In the genomic region with DNA sequence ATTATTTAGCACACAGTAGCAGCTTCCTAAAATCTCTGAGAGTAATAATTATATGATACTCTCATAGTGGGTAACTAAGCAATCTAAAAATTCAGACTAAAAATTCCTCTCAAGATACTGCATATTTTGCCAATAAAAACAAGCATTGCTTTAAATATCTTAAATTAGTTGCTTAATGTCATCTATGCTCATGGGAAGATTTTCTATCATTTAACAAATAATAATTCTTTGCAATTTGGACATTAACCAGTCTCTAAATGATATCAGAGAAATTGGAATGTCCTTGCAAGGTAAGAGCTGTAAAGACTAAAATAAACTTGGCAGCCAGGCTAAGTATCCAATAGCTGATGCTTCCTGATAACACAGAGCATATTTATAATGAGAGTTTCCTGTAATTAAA, we compare ENCODE assay signal across 31 cellular contexts.
"Had no signal": no experiment of that assay in that cellular context is flagged by ENCODE, and none has a peak within 500 bp of the region (broad histone marks: within the 10 kb centered on the region; RNA-seq: fewer than 3 reads in every experiment).

No MANE protein-coding gene starts in this region.

- H3K9me3 ChIP-seq: adrenal gland, ascending aorta, body of pancreas, breast epithelium had no signal

- H3K36me3 ChIP-seq: adrenal gland, ascending aorta, brain microvascular endothelial cell, breast epithelium, cardiac muscle cell had no signal

- DNase-seq: activated effector memory CD4-positive, alpha-beta T cell treated with anti-CD3 and anti-CD28 coated beads, Interleukin-2, amount 50 U/mL, for 16 hours; activated effector memory CD4-positive, alpha-beta T cell treated with Interleukin-2 at 50 U/mL for 16 hours; activated gamma-delta T cell; activated gamma-delta T cell treated with Interleukin-2 at 50 U/mL for 16 hours; activated naive CD4-positive, alpha-beta T cell; activated naive CD4-positive, alpha-beta T cell treated with anti-CD3 and anti-CD28 coated beads for 36 hours; activated naive CD4-positive, alpha-beta T cell treated with anti-CD3 and anti-CD28 coated beads, Interleukin-2, amount 10 ng/mL, durations not matched to agents 7 days and 5 days; activated naive CD4-positive, alpha-beta T cell treated with anti-CD3 and anti-CD28 coated beads, Interleukin-2, amount 50 U/mL, for 16 hours; activated naive CD4-positive, alpha-beta T cell treated with Interleukin-2 at 50 U/mL for 16 hours; activated naive CD8-positive, alpha-beta T cell treated with anti-CD3 and anti-CD28 coated beads for 36 hours; activated naive CD8-positive, alpha-beta T cell treated with anti-CD3 and anti-CD28 coated beads, Interleukin-2, amount 10 ng/mL, durations not matched to agents 7 days and 5 days; activated naive CD8-positive, alpha-beta T cell treated with anti-CD3 and anti-CD28 coated beads, Interleukin-2, amount 50 U/mL, for 24 hours; activated T-cell treated with anti-CD3 and anti-CD28 coated beads, Interleukin-2, amount 50 U/mL, for 24 hours; activated T-cell treated with anti-CD3 and anti-CD28 coated beads, Interleukin-2, amount 50 U/mL, for 4 hours; activated T-cell treated with anti-CD3 and anti-CD28 coated beads, Interleukin-2, amount 50 U/mL, for 48 hours; activated T-cell treated with anti-CD3 and anti-CD28 coated beads, Interleukin-2, amount 50 U/mL, for 72 hours; adrenal gland; amniotic stem cell; amygdala; anterior cingulate cortex; aorta; body of pancreas; brain microvascular endothelial cell; caudate nucleus; central memory CD4-positive, alpha-beta T cell; cerebellar nuclear complex had no signal

- H3K4me3 ChIP-seq: adrenal gland, ascending aorta, body of pancreas, breast epithelium, cardiac muscle cell had no signal

- ATAC-seq: activated naive CD4-positive, alpha-beta T cell treated with anti-CD3 and anti-CD28 coated beads, Interleukin-2, amount 50 U/mL, for 72 hours; activated naive CD8-positive, alpha-beta T cell treated with anti-CD3 and anti-CD28 coated beads, Interleukin-2, amount 50 U/mL, for 24 hours; activated T-cell treated with anti-CD3 and anti-CD28 coated beads, Interleukin-2, amount 50 U/mL, for 4 hours; activated T-cell treated with anti-CD3 and anti-CD28 coated beads, Interleukin-2, amount 50 U/mL, for 72 hours; activated T-helper 17 cell treated with anti-CD3 and anti-CD28 coated beads, Interleukin-2, amount 50 U/mL, for 72 hours; body of pancreas had no signal

- H3K4me1 ChIP-seq: adrenal gland, ascending aorta, body of pancreas, breast epithelium had no signal

- H3K27ac ChIP-seq: adrenal gland, ascending aorta, body of pancreas, brain microvascular endothelial cell, breast epithelium, cardiac muscle cell had no signal

- H3K27me3 ChIP-seq: ascending aorta, body of pancreas, brain microvascular endothelial cell, breast epithelium had no signal
